ENCODE assay signal across 24 cellular contexts in genomic region chr15:98674336-98674735, GRCh38. TPM values are rescaled to one million over a fixed set of nuclear protein-coding genes. Genes with fewer than 3 reads are reported as not detected.
DNase-seq lines count a peak whose midpoint lies in the region; ATAC-seq, FAIRE-seq and TF ChIP-seq lines count a peak whose summit lies in the region.
"Had no signal": no experiment of that assay in that cellular context is flagged by ENCODE, and none has a peak within 500 bp of the region (broad histone marks: within the 10 kb centered on the region; RNA-seq: fewer than 3 reads in every experiment).

No MANE protein-coding gene starts in this region.

- no peak overlapping the region for H3K4me3 Mint-ChIP-seq in endodermal cell
- H3K4me3 Mint-ChIP-seq: activated naive CD8-positive, alpha-beta T cell treated with anti-CD3 and anti-CD28 coated beads, Interleukin-2, amount 10 ng/mL, durations not matched to agents 7 days and 5 days; activated T-helper 1 cell treated with anti-CD3 and anti-CD28 coated beads, Interleukin-12 subunit alpha, Interleukin-12 subunit beta, Interleukin-2, Interleukin-4 antibody, amounts not matched to agents 30 ng/mL and 10 ng/mL and 1 ng/mL, durations not matched to agents 14 hours and 24 hours and 36 hours; immature natural killer cell; naive B cell had no signal

- no peak overlapping the region for H3K9ac ChIP-seq in endodermal cell (ENCODE audit: extremely low read depth, low read length, poor library complexity, severe bottlenecking)
- H3K9ac ChIP-seq in smooth muscle cell (ENCODE audit: low read depth): no peak overlapping the region

- TF ChIP-seq CTCF in endodermal cell (conservative IDR thresholded peaks at IDR 0.05) (no peak), smooth muscle cell (IDR thresholded peaks at IDR 0.05; ENCODE audit: borderline replicate concordance, insufficient read depth, poor library complexity, severe bottlenecking) (no peak)

- H2AFZ ChIP-seq in smooth muscle cell (ENCODE audit: low read depth): no peak overlapping the region

- H3K27me3 Mint-ChIP-seq in endodermal cell (ENCODE audit: insufficient read depth): no peaks in the 10 kb centered on the region
- H3K27me3 Mint-ChIP-seq: activated naive CD8-positive, alpha-beta T cell treated with anti-CD3 and anti-CD28 coated beads, Interleukin-2, amount 10 ng/mL, durations not matched to agents 7 days and 5 days; naive B cell had no signal

- no peak overlapping the region for H3K27ac Mint-ChIP-seq in endodermal cell
- H3K27ac Mint-ChIP-seq: activated naive CD8-positive, alpha-beta T cell treated with anti-CD3 and anti-CD28 coated beads, Interleukin-2, amount 10 ng/mL, durations not matched to agents 7 days and 5 days; activated T-helper 1 cell treated with anti-CD3 and anti-CD28 coated beads, Interleukin-12 subunit alpha, Interleukin-12 subunit beta, Interleukin-2, Interleukin-4 antibody, amounts not matched to agents 30 ng/mL and 10 ng/mL and 1 ng/mL, durations not matched to agents 14 hours and 24 hours and 36 hours; immature natural killer cell had no signal

- H3F3A ChIP-seq in smooth muscle cell (ENCODE audit: low read depth): peaks cover 30% of the 10 kb centered on the region

- H3K27ac ChIP-seq in endodermal cell (ENCODE audit: low read depth, low read length): no peak overlapping the region
- peak overlapping the region; percentile 29 for H3K27ac ChIP-seq in smooth muscle cell (ENCODE audit: low read depth)
- no peak overlapping the region for H3K27ac ChIP-seq in caudate nucleus (ENCODE audit: low read depth, low read length)
- H3K27ac ChIP-seq: ovary, SK-N-MC had no signal

- H3K4me2 ChIP-seq in smooth muscle cell: no peak overlapping the region

- no peak for ATAC-seq in GM21515 (IDR thresholded peaks at IDR 0.05; ENCODE audit: unreplicated experiment)
- ATAC-seq in GM18517 (IDR thresholded peaks at IDR 0.05; ENCODE audit: unreplicated experiment): no peak
- ATAC-seq: stimulated activated naive CD8-positive, alpha-beta T cell treated with anti-CD3 and anti-CD28 coated beads, Interleukin-15, Interleukin-2, amounts not matched to agents 100 U/mL and 50 U/mL, for 24 hours had no signal

- H3K36me3 ChIP-seq in endodermal cell (ENCODE audit: control insufficient read depth, insufficient read depth, low read length): peaks cover 6% of the 10 kb centered on the region
- H3K36me3 ChIP-seq in smooth muscle cell (ENCODE audit: low read depth): no peaks in the 10 kb centered on the region
- H3K36me3 ChIP-seq: MG63, ovary had no signal

- peaks cover 13% of the 10 kb centered on the region for H3K36me3 Mint-ChIP-seq in endodermal cell (ENCODE audit: low read depth)
- H3K36me3 Mint-ChIP-seq: activated naive CD8-positive, alpha-beta T cell treated with anti-CD3 and anti-CD28 coated beads, Interleukin-2, amount 10 ng/mL, durations not matched to agents 7 days and 5 days; immature natural killer cell; naive B cell had no signal

- FAIRE-seq in islet of Langerhans (lab: Jason Lieb, UNC): peak; percentile 66
- FAIRE-seq: urothelium cell line had no signal

- H4K20me1 ChIP-seq in smooth muscle cell (ENCODE audit: low read depth): peaks cover 41% of the 10 kb centered on the region

- 94 to 95% methylated on average over 7 to 8 of the region's 9 CpGs for WGBS in endodermal cell (ENCODE audit: insufficient coverage in 1 of 2, insufficient read length in 1 of 2), 2 experiments
- 85% methylated on average over 9 of the region's 9 CpGs for WGBS in smooth muscle cell (ENCODE audit: low lambda C conversion rate)

- no peaks in the 10 kb centered on the region for H3K9me3 Mint-ChIP-seq in endodermal cell
- H3K9me3 Mint-ChIP-seq: activated naive CD8-positive, alpha-beta T cell treated with anti-CD3 and anti-CD28 coated beads, Interleukin-2, amount 10 ng/mL, durations not matched to agents 7 days and 5 days; activated T-helper 1 cell treated with anti-CD3 and anti-CD28 coated beads, Interleukin-12 subunit alpha, Interleukin-12 subunit beta, Interleukin-2, Interleukin-4 antibody, amounts not matched to agents 30 ng/mL and 10 ng/mL and 1 ng/mL, durations not matched to agents 14 hours and 24 hours and 36 hours; immature natural killer cell; naive B cell had no signal

- H3K79me2 ChIP-seq in smooth muscle cell (ENCODE audit: low read depth): peaks cover 88% of the 10 kb centered on the region

- H3K4me3 ChIP-seq in endodermal cell (ENCODE audit: low read length): no peak overlapping the region
- H3K4me3 ChIP-seq in smooth muscle cell: no peak overlapping the region
- H3K4me3 ChIP-seq: MG63, ovary, SK-N-MC had no signal

- DNase-seq in OCI-M1 (lab: John Stamatoyannopoulos, UW) (peak; percentile 39), endodermal cell (peak; percentile 22), smooth muscle cell (lab: John Stamatoyannopoulos, UW; ENCODE audit: unreplicated experiment) (no peak), NCI-H748 treated with DMSO at 0.1 percent for 48 hours (lab: John Stamatoyannopoulos, UW) (no peak), caudate nucleus (lab: John Stamatoyannopoulos, UW) (no peak)
- DNase-seq: activated CD4-positive, CD25-positive, alpha-beta regulatory T cell treated with anti-CD3 and anti-CD28 coated beads, Interleukin-2, amount 50 U/mL, for 72 hours; activated naive CD8-positive, alpha-beta T cell treated with anti-CD3 and anti-CD28 coated beads, Interleukin-2, amount 10 ng/mL, durations not matched to agents 7 days and 5 days; C1 segment of cervical spinal cord; effector memory CD4-positive, alpha-beta T cell; head of caudate nucleus; immature natural killer cell; mammary epithelial cell; MG63; naive B cell; NCI-H146; NCI-H774; ovary; stimulated activated naive CD8-positive, alpha-beta T cell treated with anti-CD3 and anti-CD28 coated beads, Interleukin-15, Interleukin-2, amounts not matched to agents 100 U/mL and 50 U/mL, for 24 hours had no signal

- H3K4me1 ChIP-seq in endodermal cell (ENCODE audit: control insufficient read depth, insufficient read depth, low read length) (peaks cover 18% of the 10 kb centered on the region), smooth muscle cell (ENCODE audit: low read depth) (peaks cover 26% of the 10 kb centered on the region)

- H3K27me3 ChIP-seq in endodermal cell (ENCODE audit: control insufficient read depth, insufficient read depth, low read length, poor library complexity, severe bottlenecking) (no peaks in the 10 kb centered on the region), smooth muscle cell (ENCODE audit: low read depth) (no peaks in the 10 kb centered on the region)
- H3K27me3 ChIP-seq: MG63, ovary had no signal

- H3K4me1 Mint-ChIP-seq in endodermal cell: peaks cover 46% of the 10 kb centered on the region

- H3K9me3 ChIP-seq in endodermal cell (ENCODE audit: control insufficient read depth, low read length): no peaks in the 10 kb centered on the region
- H3K9me3 ChIP-seq in smooth muscle cell (replicated peaks; ENCODE audit: low read depth): no peaks in the 10 kb centered on the region
- H3K9me3 ChIP-seq: MG63, ovary had no signal

RNA-seq across cellular contexts. Expression of gene IGF1R, which starts 26.0 kb away (rescaled TPM):
- total RNA-seq in endodermal cell (100 to 1,000 TPM; 115 to 119 TPM), smooth muscle cell (54.0 and 70.2 TPM in 2 replicates)
- 54.4 TPM for polyA plus RNA-seq in endodermal cell (2013, experiment 1 of 2)
- polyA plus RNA-seq in endodermal cell (2013, experiment 2 of 2): 50.2 TPM
- 14.0 and 25.9 TPM in 2 replicates for polyA plus RNA-seq in smooth muscle cell

Comparison
In these comparisons a context has a peak if more than half of its experiments do, and no peak if none do; other contexts are left out.
1. DNase-seq: peak in OCI-M1 (single experiment) and endodermal cell (single experiment); none in smooth muscle cell (single experiment), NCI-H748 treated with DMSO at 0.1 percent for 48 hours (single experiment) and caudate nucleus (0 of 61).